ENCODE assay signal across 21 cellular contexts in genomic region chr12:112167031-112167461, GRCh38. TPM values are rescaled to one million over a fixed set of nuclear protein-coding genes. Genes with fewer than 3 reads are reported as not detected.
A peak's percentile ranks its signal among the peaks of the same experiment; 100 is the strongest.
DNase-seq lines count a peak whose midpoint lies in the region; ATAC-seq, FAIRE-seq and TF ChIP-seq lines count a peak whose summit lies in the region.
"Had no signal": no experiment of that assay in that cellular context is flagged by ENCODE, and none has a peak within 500 bp of the region (broad histone marks: within the 10 kb centered on the region; RNA-seq: fewer than 3 reads in every experiment).

No MANE protein-coding gene starts in this region.

- H3K4me2 ChIP-seq in GM12878 (ENCODE audit: control insufficient read depth, insufficient read depth), result no peak overlapping the region
- H3K4me2 ChIP-seq: A549 had no signal

- peaks cover 3% of the 10 kb centered on the region for H3K4me1 Mint-ChIP-seq in activated CD8-positive, alpha-beta memory T cell treated with anti-CD3 and anti-CD28 coated beads, Interleukin-2, amount 10 ng/mL, durations not matched to agents 7 days and 5 days
- no peaks in the 10 kb centered on the region for H3K4me1 Mint-ChIP-seq in neural crest cell
- peaks cover 7 to 10% of the 10 kb centered on the region in 2 donors for H3K4me1 Mint-ChIP-seq in stimulated activated naive B cell treated with anti-CD40 and anti-IgM and Interleukin-4, amounts not matched to agents 10 μg/mL and 1 μg/mL and 100 μg/mL, for 72 hours

- H3K36me3 ChIP-seq in GM12878 (ENCODE audit: control insufficient read depth in 2 of 2, insufficient read depth in 2 of 2, low read length in 1 of 2), result peaks cover 3 to 6% of the 10 kb centered on the region in 2 experiments; a peak in 3 of 4 replicates
- H3K36me3 ChIP-seq: MG63 had no signal

- no peak for ATAC-seq in activated CD8-positive, alpha-beta memory T cell treated with anti-CD3 and anti-CD28 coated beads, Interleukin-2, amount 10 ng/mL, durations not matched to agents 7 days and 5 days
- ATAC-seq in GM12878, result no peak; the same call in 2 of the 3 replicates
- no peak for ATAC-seq in stimulated activated naive B cell treated with anti-CD40 and anti-IgM and Interleukin-4, amounts not matched to agents 10 μg/mL and 1 μg/mL and 100 μg/mL, for 72 hours (replicated peaks)
- ATAC-seq: A549, PC-3 had no signal

- no peak for TF ChIP-seq EP300 in GM12878 (IDR thresholded peaks at IDR 0.05; ENCODE audit: borderline replicate concordance in 1 of 2, control insufficient read depth in 1 of 2, low read depth in 2 of 2, low read length in 2 of 2)

- WGBS in GM12878 (ENCODE audit: insufficient coverage, insufficient replicate concordance, low lambda C conversion rate, missing lambda C conversion rate), result 96% methylated on average over 12 of the region's 12 CpGs

- no peaks in the 10 kb centered on the region for H3K4me1 ChIP-seq in GM12878 (ENCODE audit: control insufficient read depth, insufficient read depth, low read length)
- H3K4me1 ChIP-seq: A549 had no signal

- H3K79me2 ChIP-seq in GM12878 (ENCODE audit: control insufficient read depth, insufficient read depth, low read length), result no peaks in the 10 kb centered on the region

- no peak for DNase-seq in activated CD8-positive, alpha-beta memory T cell treated with anti-CD3 and anti-CD28 coated beads, Interleukin-2, amount 10 ng/mL, durations not matched to agents 7 days and 5 days
- DNase-seq in activated CD8-positive, alpha-beta memory T cell treated with anti-CD3 and anti-CD28 coated beads, Interleukin-2, amount 50 U/mL, for 48 hours, result no peak
- no peak for DNase-seq in GM12878 (ENCODE audit: low read depth, low spot score)
- no peak for DNase-seq in neural crest cell (ENCODE audit: low read depth, low spot score)
- DNase-seq in stimulated activated naive B cell treated with anti-CD40 and anti-IgM and Interleukin-4, amounts not matched to agents 10 μg/mL and 1 μg/mL and 100 μg/mL, for 72 hours, result no peak
- no peak for DNase-seq in GM12892 (ENCODE audit: insufficient read length)
- no peak for DNase-seq in AG08396 (ENCODE audit: low spot score)
- DNase-seq: C1 segment of cervical spinal cord, DMS79 treated with DMSO at 0.1 percent for 48 hours, HCEC 1CT, Kasumi-1, MG63, NCI-H1048, NCI-H1436, NCI-H1930, NCI-H526, PC-3, RPMI8226, SIG-M5 had no signal

- POLR2A ChIA-PET in GM12878 (lab: Charles Lee), result no interaction called here

- H3K9ac ChIP-seq in GM12878 (ENCODE audit: control insufficient read depth, insufficient read depth, low read length), result no peak overlapping the region

- TF ChIP-seq CTCF in GM12878 (IDR thresholded peaks at IDR 0.05 in 2 of 3, conservative IDR thresholded peaks at IDR 0.05 in 1 of 3; ENCODE audit: control insufficient read depth in 2 of 3, extremely low read depth in 1 of 3, insufficient read depth in 1 of 3, low read depth in 3 of 3, low read length in 3 of 3), result no peak
- TF ChIP-seq CTCF in neural crest cell (conservative IDR thresholded peaks at IDR 0.05), result no peak

- no peaks in the 10 kb centered on the region for H4K20me1 ChIP-seq in GM12878 (ENCODE audit: control insufficient read depth, insufficient read depth)

- H2AFZ ChIP-seq in GM12878 (ENCODE audit: control insufficient read depth, low read depth, low read length), result no peak overlapping the region

- intact Hi-C loops in GM12878 (cut with micrococcal nuclease; ENCODE audit: unreplicated experiment), result no loop called here

- no peaks in the 10 kb centered on the region for H3K27me3 Mint-ChIP-seq in activated CD8-positive, alpha-beta memory T cell treated with anti-CD3 and anti-CD28 coated beads, Interleukin-2, amount 10 ng/mL, durations not matched to agents 7 days and 5 days
- no peaks in the 10 kb centered on the region for H3K27me3 Mint-ChIP-seq in neural crest cell (ENCODE audit: low read depth)
- no peaks in the 10 kb centered on the region for H3K27me3 Mint-ChIP-seq in stimulated activated naive B cell treated with anti-CD40 and anti-IgM and Interleukin-4, amounts not matched to agents 10 μg/mL and 1 μg/mL and 100 μg/mL, for 72 hours
- H3K27me3 Mint-ChIP-seq: IgD-negative memory B cell had no signal

- peak overlapping the region; percentile 19 for H3K27ac Mint-ChIP-seq in activated CD8-positive, alpha-beta memory T cell treated with anti-CD3 and anti-CD28 coated beads, Interleukin-2, amount 10 ng/mL, durations not matched to agents 7 days and 5 days
- peak overlapping the region; percentile 27 for H3K27ac Mint-ChIP-seq in neural crest cell (ENCODE audit: unreplicated experiment)
- H3K27ac Mint-ChIP-seq in stimulated activated naive B cell treated with anti-CD40 and anti-IgM and Interleukin-4, amounts not matched to agents 10 μg/mL and 1 μg/mL and 100 μg/mL, for 72 hours, result peak overlapping the region; percentile 56
- H3K27ac Mint-ChIP-seq: IgD-negative memory B cell had no signal

- no peaks in the 10 kb centered on the region for H3K9me3 ChIP-seq in GM12878 (replicated peaks; ENCODE audit: control insufficient read depth, insufficient read depth, low read length)
- H3K9me3 ChIP-seq: A549, MG63 had no signal

- RAD21 ChIA-PET in GM12878 (lab: Charles Lee; ENCODE audit: unreplicated experiment), result no interaction called here

- FAIRE-seq in GM12878 (lab: Jason Lieb, UNC), result no peak
- FAIRE-seq in GM12892 (lab: Jason Lieb, UNC), result no peak
- FAIRE-seq: A549 had no signal

- peaks cover 2% of the 10 kb centered on the region for H3K36me3 Mint-ChIP-seq in activated CD8-positive, alpha-beta memory T cell treated with anti-CD3 and anti-CD28 coated beads, Interleukin-2, amount 10 ng/mL, durations not matched to agents 7 days and 5 days
- H3K36me3 Mint-ChIP-seq in neural crest cell (ENCODE audit: low read depth), result peaks cover 5% of the 10 kb centered on the region
- peaks cover 34 to 52% of the 10 kb centered on the region in 2 donors for H3K36me3 Mint-ChIP-seq in stimulated activated naive B cell treated with anti-CD40 and anti-IgM and Interleukin-4, amounts not matched to agents 10 μg/mL and 1 μg/mL and 100 μg/mL, for 72 hours

- H3K27me3 ChIP-seq in GM12878 (replicated peaks in 1 of 2; ENCODE audit: control insufficient read depth in 2 of 2, insufficient read depth in 2 of 2, low read length in 1 of 2), result no peaks in the 10 kb centered on the region
- H3K27me3 ChIP-seq: MG63 had no signal

- no peak overlapping the region for H3K4me3 Mint-ChIP-seq in activated CD8-positive, alpha-beta memory T cell treated with anti-CD3 and anti-CD28 coated beads, Interleukin-2, amount 10 ng/mL, durations not matched to agents 7 days and 5 days
- H3K4me3 Mint-ChIP-seq in neural crest cell, result no peak overlapping the region
- no peak overlapping the region for H3K4me3 Mint-ChIP-seq in stimulated activated naive B cell treated with anti-CD40 and anti-IgM and Interleukin-4, amounts not matched to agents 10 μg/mL and 1 μg/mL and 100 μg/mL, for 72 hours
- H3K4me3 Mint-ChIP-seq: IgD-negative memory B cell had no signal

- CTCF ChIA-PET in activated CD8-positive, alpha-beta memory T cell treated with anti-CD3 and anti-CD28 coated beads, Interleukin-2, amount 10 ng/mL, durations not matched to agents 7 days and 5 days (lab: Charles Lee), result no interaction called here
- CTCF ChIA-PET in GM12878 (lab: Yijun Ruan, JAX), result interaction anchor here (0.6 kb wide), 1 partner anchor 222 kb away, joined by 3 read pairs; no protein-coding TSS in a partner anchor

- no peak overlapping the region for H3K27ac ChIP-seq in GM12878 (ENCODE audit: control insufficient read depth, insufficient read depth)
- H3K27ac ChIP-seq: A549 had no signal

- peak; percentile 16; the same call in 1 of the 2 replicates for TF ChIP-seq POLR2A in GM12878 (IDR thresholded peaks at IDR 0.05; ENCODE audit: low read depth, low read length)
- no peak for TF ChIP-seq POLR2A in GM12892 (IDR thresholded peaks at IDR 0.05; ENCODE audit: low read depth, low read length)

- in situ Hi-C loops in GM12878 (cut with MboI), result no loop called here

- no peak for TF ChIP-seq RAD21 in GM12878 (IDR thresholded peaks at IDR 0.05; ENCODE audit: insufficient read depth, low read depth, low read length)

- no TSS peak for BruUV-seq in GM12878 (replicated peaks; lab: Mats Ljungman, UMichigan)

- SMC1A ChIA-PET in GM12878 (lab: Charles Lee; ENCODE audit: uncharacterized antibody, unreplicated experiment), result no interaction called here

- no peaks in the 10 kb centered on the region for H3K9me3 Mint-ChIP-seq in activated CD8-positive, alpha-beta memory T cell treated with anti-CD3 and anti-CD28 coated beads, Interleukin-2, amount 10 ng/mL, durations not matched to agents 7 days and 5 days (ENCODE audit: low read depth)
- no peaks in the 10 kb centered on the region for H3K9me3 Mint-ChIP-seq in neural crest cell
- no peaks in the 10 kb centered on the region for H3K9me3 Mint-ChIP-seq in stimulated activated naive B cell treated with anti-CD40 and anti-IgM and Interleukin-4, amounts not matched to agents 10 μg/mL and 1 μg/mL and 100 μg/mL, for 72 hours
- H3K9me3 Mint-ChIP-seq: IgD-negative memory B cell had no signal

- H3K4me3 ChIP-seq in GM12878, result no peak overlapping the region
- H3K4me3 ChIP-seq: A549, MG63 had no signal

RNA-seq across cellular contexts. Expression of gene TRAFD1, which starts 41.7 kb away (rescaled TPM):
- total RNA-seq in activated CD8-positive, alpha-beta memory T cell treated with anti-CD3 and anti-CD28 coated beads, Interleukin-2, amount 10 ng/mL, durations not matched to agents 7 days and 5 days, result 10 to 100 TPM; 52.1 to 56.8 TPM
- 62.9 and 82.2 TPM in 2 replicates for total RNA-seq in GM12878 (2013; cell fraction: nucleolus; rRNA removed)
- total RNA-seq in GM12878 (2014; rRNA removed) (45.9 and 52.9 TPM in 2 replicates), GM12878 (2014; rRNA removed; fragmentation: Illumina TruSeq; extraction: Trizol) (37.2 and 37.5 TPM in 2 replicates), GM12878 (2021) (44.6 and 44.8 TPM in 2 replicates), neural crest cell (41.5 and 44.2 TPM in 2 replicates)
- 29.9 TPM for polyA plus RNA-seq in GM12878 (2011; ENCODE audit: low read depth)
- polyA plus RNA-seq in GM12878 (2011; rRNA removed) (49.1 and 58.4 TPM in 2 replicates), GM12878 (2014; fragmentation: Illumina TruSeq; extraction: Trizol) (54.7 and 69.1 TPM in 2 replicates), GM12878 (2014; fragmentation: Nextera tagmentation; extraction: Ambion mirVana) (10 to 100 TPM; 42.3 to 43.8 TPM), GM12878 (2014; rRNA removed) (39.3 and 46.6 TPM in 2 replicates), GM12878 (2016; fragmentation: Nextera tagmentation; extraction: Ambion mirVana) (10 to 100 TPM; 54.4 to 55.5 TPM)
- 45.8 and 46.9 TPM in 2 replicates for polyA plus RNA-seq in GM12878 (2011; cell fraction: cytosol; rRNA removed)
- polyA plus RNA-seq in GM12878 (2011; cell fraction: nucleus; rRNA removed), result 51.5 TPM in 2 replicates
- 34.5 and 36.2 TPM in 2 replicates for polyA plus RNA-seq in GM12878 (2012)
- polyA minus RNA-seq in GM12878 (2011; rRNA and poly(A)+ RNA removed), result 53.7 and 55.7 TPM in 2 replicates
- polyA minus RNA-seq in GM12878 (2011; cell fraction: cytosol; rRNA and poly(A)+ RNA removed), result 14.2 and 16.3 TPM in 2 replicates
- polyA minus RNA-seq in GM12878 (2011; cell fraction: nucleus; rRNA and poly(A)+ RNA removed), result 19.3 and 19.7 TPM in 2 replicates
- 39.8 TPM for polyA plus RNA-seq in GM12892 (2012; ENCODE audit: missing spikeins)

RNA-seq across cellular contexts. Expression of gene NAA25, which starts 58.5 kb away (rescaled TPM):
- 10 to 100 TPM; 30.2 to 32.1 TPM for total RNA-seq in activated CD8-positive, alpha-beta memory T cell treated with anti-CD3 and anti-CD28 coated beads, Interleukin-2, amount 10 ng/mL, durations not matched to agents 7 days and 5 days
- total RNA-seq in GM12878 (2013; cell fraction: nucleolus; rRNA removed), result 178 and 182 TPM in 2 replicates
- total RNA-seq in GM12878 (2014; rRNA removed), result 23.4 and 28.1 TPM in 2 replicates
- 28.3 and 30.3 TPM in 2 replicates for total RNA-seq in GM12878 (2014; rRNA removed; fragmentation: Illumina TruSeq; extraction: Trizol)
- total RNA-seq in GM12878 (2021), result 34.1 and 39.2 TPM in 2 replicates
- 7.2 TPM for polyA plus RNA-seq in GM12878 (2011; ENCODE audit: low read depth)
- polyA plus RNA-seq in GM12878 (2011; rRNA removed), result 29.3 and 34.8 TPM in 2 replicates
- 9.6 and 14.6 TPM in 2 replicates for polyA plus RNA-seq in GM12878 (2011; cell fraction: cytosol; rRNA removed)
- 18.1 and 20.0 TPM in 2 replicates for polyA plus RNA-seq in GM12878 (2011; cell fraction: nucleus; rRNA removed)
- polyA plus RNA-seq in GM12878 (2012), result 9.9 and 11.0 TPM in 2 replicates
- 36.5 and 38.8 TPM in 2 replicates for polyA plus RNA-seq in GM12878 (2014; fragmentation: Illumina TruSeq; extraction: Trizol)
- polyA plus RNA-seq in GM12878 (2014; fragmentation: Nextera tagmentation; extraction: Ambion mirVana), result 10 to 100 TPM; 15.0 to 32.1 TPM
- 18.5 and 20.5 TPM in 2 replicates for polyA plus RNA-seq in GM12878 (2014; rRNA removed)
- polyA plus RNA-seq in GM12878 (2016; fragmentation: Nextera tagmentation; extraction: Ambion mirVana), result 10 to 100 TPM; 29.5 to 33.6 TPM
- polyA minus RNA-seq in GM12878 (2011; rRNA and poly(A)+ RNA removed), result 31.2 and 63.1 TPM in 2 replicates
- 12.0 and 15.3 TPM in 2 replicates for polyA minus RNA-seq in GM12878 (2011; cell fraction: cytosol; rRNA and poly(A)+ RNA removed)
- polyA minus RNA-seq in GM12878 (2011; cell fraction: nucleus; rRNA and poly(A)+ RNA removed), result 15.4 and 28.5 TPM in 2 replicates
- 35.9 and 36.8 TPM in 2 replicates for total RNA-seq in neural crest cell
- polyA plus RNA-seq in GM12892 (2012; ENCODE audit: missing spikeins), result 20.3 TPM
